8 cellular contexts compared by ENCODE assay signal in genomic region chr2:69755862-69756467, GRCh38. TPM values are rescaled to one million over a fixed set of nuclear protein-coding genes. Genes with fewer than 3 reads are reported as not detected.
DNase-seq lines count a peak whose midpoint lies in the region; ATAC-seq and TF ChIP-seq lines count a peak whose summit lies in the region.

No MANE protein-coding gene starts in this region.

- ATAC-seq in GM21786 (IDR thresholded peaks at IDR 0.05; ENCODE audit: unreplicated experiment) (peak; percentile 75), GM18502 (IDR thresholded peaks at IDR 0.05; ENCODE audit: poor library complexity, unreplicated experiment) (no peak)
- peak; percentile 84 for ATAC-seq in stimulated activated effector memory CD8-positive, alpha-beta T cell treated with anti-CD3 and anti-CD28 coated beads, Interleukin-12 subunit alpha, Interleukin-12 subunit beta, amount 100 ng/mL, for 72 hours

- H3K4me3 Mint-ChIP-seq in stimulated activated effector memory CD8-positive, alpha-beta T cell treated with anti-CD3 and anti-CD28 coated beads, Interleukin-12 subunit alpha, Interleukin-12 subunit beta, amount 100 ng/mL, for 72 hours: no peak overlapping the region
- H3K4me3 Mint-ChIP-seq in endothelial cell (ENCODE audit: unreplicated experiment): no peak overlapping the region

- H3K9me3 ChIP-seq in WERI-Rb-1 (ENCODE audit: severe bottlenecking): no peaks in the 10 kb centered on the region

- no peaks in the 10 kb centered on the region for H3K9me3 Mint-ChIP-seq in stimulated activated effector memory CD8-positive, alpha-beta T cell treated with anti-CD3 and anti-CD28 coated beads, Interleukin-12 subunit alpha, Interleukin-12 subunit beta, amount 100 ng/mL, for 72 hours
- H3K9me3 Mint-ChIP-seq in endothelial cell (ENCODE audit: unreplicated experiment): no peaks in the 10 kb centered on the region

- H3K4me1 Mint-ChIP-seq in stimulated activated effector memory CD8-positive, alpha-beta T cell treated with anti-CD3 and anti-CD28 coated beads, Interleukin-12 subunit alpha, Interleukin-12 subunit beta, amount 100 ng/mL, for 72 hours: peaks cover 15% of the 10 kb centered on the region
- no peaks in the 10 kb centered on the region for H3K4me1 Mint-ChIP-seq in endothelial cell (ENCODE audit: unreplicated experiment)

- no peak overlapping the region for H3K4me3 ChIP-seq in WERI-Rb-1 (ENCODE audit: low read depth, low read length)

- no peak overlapping the region for H3K27ac ChIP-seq in WERI-Rb-1

- H3K36me3 Mint-ChIP-seq in stimulated activated effector memory CD8-positive, alpha-beta T cell treated with anti-CD3 and anti-CD28 coated beads, Interleukin-12 subunit alpha, Interleukin-12 subunit beta, amount 100 ng/mL, for 72 hours: no peaks in the 10 kb centered on the region
- no peaks in the 10 kb centered on the region for H3K36me3 Mint-ChIP-seq in endothelial cell (ENCODE audit: low read depth, unreplicated experiment)

- H3K27me3 ChIP-seq in WERI-Rb-1 (ENCODE audit: insufficient read depth, low read depth, severe bottlenecking): no peaks in the 10 kb centered on the region

- H3K27ac Mint-ChIP-seq in stimulated activated effector memory CD8-positive, alpha-beta T cell treated with anti-CD3 and anti-CD28 coated beads, Interleukin-12 subunit alpha, Interleukin-12 subunit beta, amount 100 ng/mL, for 72 hours: no peak overlapping the region
- no peak overlapping the region for H3K27ac Mint-ChIP-seq in endothelial cell (ENCODE audit: unreplicated experiment)

- H3K27me3 Mint-ChIP-seq in endothelial cell (ENCODE audit: unreplicated experiment): no peaks in the 10 kb centered on the region

- TF ChIP-seq CTCF in WERI-Rb-1 (IDR thresholded peaks at IDR 0.05; ENCODE audit: low read depth, low read length) (no peak), endothelial cell (IDR thresholded peaks at IDR 0.05; ENCODE audit: unreplicated experiment) (no peak)

- no peaks in the 10 kb centered on the region for H3K36me3 ChIP-seq in WERI-Rb-1

- DNase-seq in RKO (ENCODE audit: low spot score): peak; percentile 47
- DNase-seq in fibroblast of the conjunctiva (ENCODE audit: low read depth): peak; percentile 71
- DNase-seq in stimulated activated effector memory CD8-positive, alpha-beta T cell treated with anti-CD3 and anti-CD28 coated beads, Interleukin-12 subunit alpha, Interleukin-12 subunit beta, amount 100 ng/mL, for 72 hours (ENCODE audit: low spot score in 2 of 2): no peak
- no peak for DNase-seq in WERI-Rb-1
- no peak for DNase-seq in endothelial cell (ENCODE audit: low spot score)
- DNase-seq in globus pallidus (ENCODE audit: low spot score): no peak

RNA-seq across cellular contexts. Expression of gene ANXA4, which starts 14.0 kb away (rescaled TPM):
- 29.4 TPM for total RNA-seq in endothelial cell (ENCODE audit: unreplicated experiment)

Comparison
In these comparisons a context has a peak if more than half of its experiments do, and no peak if none do; other contexts are left out.
1. DNase-seq: peak in RKO (single experiment) and fibroblast of the conjunctiva (single experiment); none in stimulated activated effector memory CD8-positive, alpha-beta T cell treated with anti-CD3 and anti-CD28 coated beads, Interleukin-12 subunit alpha, Interleukin-12 subunit beta, amount 100 ng/mL, for 72 hours (0 of 2), WERI-Rb-1 (single experiment), endothelial cell (single experiment) and globus pallidus (single experiment).